ENCODE assay signal across 1 cellular context in the genomic region with DNA sequence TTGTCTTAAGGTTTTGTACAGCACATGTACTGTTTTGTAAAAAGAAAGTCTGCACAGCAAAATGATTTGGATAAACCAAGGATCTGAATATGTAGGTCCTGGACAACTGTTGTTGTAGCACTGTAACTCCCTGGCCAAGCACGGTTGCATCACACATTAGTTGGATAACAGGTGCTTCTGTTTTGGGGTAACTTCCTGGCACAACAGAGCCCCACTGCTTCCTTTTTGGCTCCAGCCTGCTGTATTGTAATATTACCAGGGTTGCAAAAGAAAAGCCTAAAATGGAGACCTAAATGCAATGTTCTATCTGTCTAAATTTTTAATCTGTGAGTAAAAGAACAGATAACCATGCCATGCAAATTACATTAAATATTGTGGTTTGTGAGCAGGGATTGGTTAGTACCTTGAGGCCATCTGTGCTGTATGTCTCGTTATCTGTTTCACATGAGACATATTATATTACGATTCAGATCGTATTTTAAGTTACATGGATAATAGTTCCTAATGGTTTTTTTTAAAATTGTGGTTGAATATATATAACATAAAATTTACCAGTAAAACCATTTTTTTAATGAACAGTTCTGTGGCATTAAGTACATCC.
TF ChIP-seq lines count a peak whose summit lies in the region.

No MANE protein-coding gene starts in this region.

TF ChIP-seq in GM12878, 131 proteins besides CTCF, POLR2A, EP300 and RAD21 (continued from another document):
- no peak for TF ChIP-seq SMAD1 (IDR thresholded peaks at IDR 0.05; ENCODE audit: low read depth, partially characterized antibody)
- no peak for TF ChIP-seq SRF (IDR thresholded peaks at IDR 0.05; ENCODE audit: low read depth in 2 of 2, low read length in 2 of 2)
- TF ChIP-seq KDM1A (IDR thresholded peaks at IDR 0.05; ENCODE audit: borderline replicate concordance) = no peak
- no peak for TF ChIP-seq ATF7 (IDR thresholded peaks at IDR 0.05; ENCODE audit: low read depth)
